In the genomic region with DNA sequence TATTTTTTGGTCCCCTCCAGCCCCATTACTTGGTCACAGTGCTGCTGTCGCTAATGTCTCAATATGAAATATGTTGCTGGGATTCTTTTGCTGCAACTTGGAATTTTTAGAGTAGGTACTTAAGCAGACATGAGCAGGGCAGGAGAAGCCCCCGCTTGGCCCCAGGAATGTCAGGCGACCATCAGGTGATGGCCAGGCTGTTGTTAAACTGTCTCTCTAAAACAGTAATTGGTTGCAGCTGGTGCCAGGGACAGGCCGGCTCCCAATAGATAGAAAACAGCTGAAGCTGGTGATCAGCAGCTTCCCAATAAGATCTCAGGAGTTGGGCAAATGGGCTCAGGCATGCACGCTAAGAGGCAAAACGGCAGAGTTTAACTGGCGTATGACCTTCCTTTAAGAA, we compare ENCODE assay signal across 21 cellular contexts.
"Had no signal": no experiment of that assay in that cellular context is flagged by ENCODE, and none has a peak within 500 bp of the region (broad histone marks: within the 10 kb centered on the region; RNA-seq: fewer than 3 reads in every experiment).

No MANE protein-coding gene starts in this region.

- DNase-seq: activated CD4-positive, alpha-beta T cell treated with anti-CD3 and anti-CD28 coated beads, Interleukin-2, amount 10 ng/mL, durations not matched to agents 24 days and 14 days; activated CD4-positive, CD25-positive, alpha-beta regulatory T cell; activated CD8-positive, alpha-beta memory T cell treated with anti-CD3 and anti-CD28 coated beads, Interleukin-2, amount 50 U/mL, for 4 hours; activated naive CD4-positive, alpha-beta T cell treated with anti-CD3 and anti-CD28 coated beads for 36 hours; activated T-cell treated with anti-CD3 and anti-CD28 coated beads, Interleukin-2, amount 50 U/mL, for 4 hours; brain microvascular endothelial cell; colonic mucosa; erythroblast; heart left ventricle; right cardiac atrium; stimulated activated CD4-positive, alpha-beta T cell treated with anti-CD3 and anti-CD28 coated beads, Interleukin-4, amount 100 ng/mL, for 1 hour; stomach; T-cell; testis; upper lobe of left lung had no signal

- H3K36me3 ChIP-seq: brain microvascular endothelial cell, colonic mucosa, gastroesophageal sphincter, heart left ventricle, stomach, upper lobe of left lung had no signal

- H3K27me3 ChIP-seq: brain microvascular endothelial cell, colonic mucosa, gastroesophageal sphincter, heart left ventricle, stomach, testis, upper lobe of left lung had no signal

- H3K9me3 ChIP-seq: colonic mucosa, gastroesophageal sphincter, heart left ventricle, stomach, testis, upper lobe of left lung had no signal

- H3K36me3 Mint-ChIP-seq: T-cell had no signal

- ATAC-seq: activated T-cell treated with anti-CD3 and anti-CD28 coated beads, Interleukin-2, amount 50 U/mL, for 4 hours; gastroesophageal sphincter; heart left ventricle; right cardiac atrium; T-cell had no signal

- H3K27ac ChIP-seq: brain microvascular endothelial cell, colonic mucosa, gastroesophageal sphincter, heart left ventricle, stomach, testis had no signal

- H3K4me3 ChIP-seq: colonic mucosa, gastroesophageal sphincter, heart left ventricle, smooth muscle cell, stomach, testis, upper lobe of left lung had no signal

- H3K9me3 Mint-ChIP-seq: activated T-cell treated with anti-CD3 and anti-CD28 coated beads, Interleukin-2, amount 50 U/mL, for 4 hours had no signal

- H3K27me3 Mint-ChIP-seq: activated CD4-positive, alpha-beta T cell treated with anti-CD3 and anti-CD28 coated beads, Interleukin-2, amount 10 ng/mL, durations not matched to agents 24 days and 14 days; central memory CD8-positive, alpha-beta T cell; progenitor cell of endocrine pancreas; T-cell had no signal

- H3K4me2 ChIP-seq: smooth muscle cell had no signal

- H3K27ac Mint-ChIP-seq: activated CD4-positive, alpha-beta T cell treated with anti-CD3 and anti-CD28 coated beads, Interleukin-2, amount 10 ng/mL, durations not matched to agents 24 days and 14 days; activated naive CD4-positive, alpha-beta T cell treated with anti-CD3 and anti-CD28 coated beads for 36 hours; mesothelial cell of epicardium; progenitor cell of endocrine pancreas; T-cell had no signal

- H3K4me3 Mint-ChIP-seq: activated CD4-positive, alpha-beta T cell treated with anti-CD3 and anti-CD28 coated beads, Interleukin-2, amount 10 ng/mL, durations not matched to agents 24 days and 14 days; activated naive CD4-positive, alpha-beta T cell treated with anti-CD3 and anti-CD28 coated beads for 36 hours; activated T-cell treated with anti-CD3 and anti-CD28 coated beads, Interleukin-2, amount 50 U/mL, for 4 hours; central memory CD8-positive, alpha-beta T cell; mesothelial cell of epicardium; neural crest cell; T-cell had no signal
